Comparison of ENCODE assay signal across 20 cellular contexts in the genomic region with DNA sequence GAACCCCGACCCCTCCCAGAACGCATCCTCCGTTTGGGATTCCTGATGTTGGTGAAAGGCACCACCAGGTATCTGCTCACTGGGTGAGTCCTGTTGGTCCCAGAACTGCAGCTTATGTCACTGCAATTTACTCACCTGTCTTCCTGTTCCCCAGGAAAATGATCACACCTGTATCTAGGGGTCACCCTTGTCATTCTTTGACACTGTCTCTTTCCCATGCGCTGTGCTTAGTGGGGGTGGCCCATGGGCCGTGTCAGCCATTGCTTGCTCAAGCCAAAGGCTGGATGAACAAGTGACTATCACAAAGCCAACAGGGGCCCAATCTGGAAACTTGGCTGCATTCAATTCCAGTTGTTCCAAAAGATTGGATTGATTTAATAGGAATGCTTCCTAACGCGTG.
DNase-seq lines count a peak whose midpoint lies in the region; ATAC-seq, FAIRE-seq and TF ChIP-seq lines count a peak whose summit lies in the region.
"Had no signal": no experiment of that assay in that cellular context is flagged by ENCODE, and none has a peak within 500 bp of the region (broad histone marks: within the 10 kb centered on the region; RNA-seq: fewer than 3 reads in every experiment).

No MANE protein-coding gene starts in this region.

- H4K20me1 ChIP-seq in IMR-90 (ENCODE audit: insufficient read depth, low read length), result peaks cover 6% of the 10 kb centered on the region; the same call in 1 of the 2 replicates

- H3K27ac ChIP-seq in IMR-90 (ENCODE audit: insufficient read depth, low read length) (no peak overlapping the region), mesenchymal stem cell (ENCODE audit: low read length, poor library complexity, severe bottlenecking) (no peak overlapping the region), pancreas (no peak overlapping the region)
- H3K27ac ChIP-seq: A549, HL-60 had no signal

- CTCF ChIA-PET in IMR-90 (lab: Yijun Ruan, JAX), result no interaction called here

- no peak overlapping the region for H4K5ac ChIP-seq in IMR-90 (ENCODE audit: low read depth, low read length)

- H4K91ac ChIP-seq in IMR-90 (ENCODE audit: insufficient read depth, low read depth, low read length) (no peak overlapping the region), mesenchymal stem cell (ENCODE audit: low read length) (no peak overlapping the region)

- H3K4me3 ChIP-seq in IMR-90 (ENCODE audit: insufficient read depth, low read depth, low read length) (no peak overlapping the region), mesenchymal stem cell (ENCODE audit: insufficient read depth in 1 of 2, low read depth in 1 of 2, low read length in 2 of 2) (no peak overlapping the region), pancreas (no peak overlapping the region)
- H3K4me3 ChIP-seq: A549, HAP-1 had no signal

- H3K14ac ChIP-seq in IMR-90 (replicated peaks; ENCODE audit: low read depth, low read length) (no peak overlapping the region), mesenchymal stem cell (ENCODE audit: low read length in 2 of 2) (no peak overlapping the region)

- dilution Hi-C loops in IMR-90 (cut with HindIII; ENCODE audit: low sequenced_read_pairs, unreplicated experiment), result no loop called here

- intact Hi-C loops in IMR-90 (cut with micrococcal nuclease) (loop anchor here (5.0 kb wide), 1 partner anchor 133 kb away; the partner anchor contains the start of gene ZMIZ1), pancreas (cut with DNase I) (no loop called here)

- no TSS peak for BruUV-seq in IMR-90 (replicated peaks; lab: Mats Ljungman, UMichigan)

- H2BK15ac ChIP-seq in IMR-90 (ENCODE audit: low read depth, low read length) (0 out of 3 replicates have a peak overlapping the region, but pooled peaks have one; percentile 30), mesenchymal stem cell (ENCODE audit: low read depth, poor library complexity, severe bottlenecking) (no peak overlapping the region)

- no peak for TF ChIP-seq CTCF in IMR-90 (conservative IDR thresholded peaks at IDR 0.05; ENCODE audit: low read depth, low read length)
- no peak for TF ChIP-seq CTCF in pancreas (IDR thresholded peaks at IDR 0.05)

- no peak for TF ChIP-seq POLR2A in IMR-90 (IDR thresholded peaks at IDR 0.05; ENCODE audit: low read depth, low read length)

- no peaks in the 10 kb centered on the region for H3K79me1 ChIP-seq in IMR-90 (ENCODE audit: low read depth in 1 of 2, low read length in 2 of 2)
- H3K79me1 ChIP-seq in mesenchymal stem cell (replicated peaks; ENCODE audit: low read length, poor library complexity, severe bottlenecking), result no peaks in the 10 kb centered on the region

- H4K8ac ChIP-seq in IMR-90 (ENCODE audit: low read depth in 2 of 2, low read length in 2 of 2) (no peak overlapping the region), mesenchymal stem cell (ENCODE audit: low read length) (no peak overlapping the region)

- H2AK5ac ChIP-seq in IMR-90 (ENCODE audit: low read depth, low read length) (no peak overlapping the region; the same call in 1 of the 2 replicates), mesenchymal stem cell (ENCODE audit: low read length, severe bottlenecking) (peak overlapping the region; percentile 34)

- peaks cover 23% of the 10 kb centered on the region for H3K4me1 ChIP-seq in IMR-90 (ENCODE audit: control insufficient read depth, insufficient read depth, low read length)
- H3K4me1 ChIP-seq in mesenchymal stem cell (ENCODE audit: control insufficient read depth, insufficient read depth, low read depth, low read length), result peaks cover 48% of the 10 kb centered on the region
- H3K4me1 ChIP-seq in pancreas, result no peaks in the 10 kb centered on the region
- H3K4me1 ChIP-seq: HAP-1 had no signal

- no peak overlapping the region for H3K56ac ChIP-seq in IMR-90 (ENCODE audit: extremely low read depth, insufficient read depth, low read length)

- peak overlapping the region; percentile 62; the same call in 1 of the 2 replicates for H2BK20ac ChIP-seq in IMR-90 (ENCODE audit: low read depth, low read length)

- peaks cover 33% of the 10 kb centered on the region for H3K9me1 ChIP-seq in IMR-90 (ENCODE audit: insufficient read depth, low read length)

- in situ Hi-C loops in IMR-90 (cut with MboI; ENCODE audit: low sequenced_read_pairs), result no loop called here

- H2AFZ ChIP-seq in IMR-90 (replicated peaks; ENCODE audit: low read length, poor library complexity), result no peak overlapping the region
- H2AFZ ChIP-seq in mesenchymal stem cell (ENCODE audit: low read depth, low read length), result no peak overlapping the region

- H3K4me2 ChIP-seq in IMR-90 (ENCODE audit: low read depth, low read length) (no peak overlapping the region), mesenchymal stem cell (ENCODE audit: low read length, poor library complexity, severe bottlenecking) (no peak overlapping the region)
- H3K4me2 ChIP-seq: A549 had no signal

- H2BK5ac ChIP-seq in IMR-90 (ENCODE audit: low read depth, low read length, poor library complexity, severe bottlenecking), result no peak overlapping the region
- no peak overlapping the region for H2BK5ac ChIP-seq in mesenchymal stem cell (ENCODE audit: low read depth, low read length, poor library complexity, severe bottlenecking)

- DNase-seq in IMR-90, result no peak
- DNase-seq in left lobe of liver (ENCODE audit: low spot score), result no peak
- no peak for DNase-seq in mesenchymal stem cell
- no peak for DNase-seq in stimulated activated naive CD8-positive, alpha-beta T cell treated with anti-CD3 and anti-CD28 coated beads, Interleukin-15, Interleukin-2, amounts not matched to agents 100 U/mL and 50 U/mL, for 24 hours
- DNase-seq in NCI-H774 (lab: John Stamatoyannopoulos, UW), result no peak
- DNase-seq in pancreas, result no peak
- DNase-seq: BE2C; CD8-positive, alpha-beta T cell; COR-L47; DMS153; DMS79 treated with DMSO at 0.1 percent for 48 hours; GDM1; GOT3; HFFc6 had no signal

- H3K9ac ChIP-seq in IMR-90 (ENCODE audit: low read depth, low read length), result no peak overlapping the region
- no peak overlapping the region for H3K9ac ChIP-seq in mesenchymal stem cell (ENCODE audit: low read length)

- no peaks in the 10 kb centered on the region for H3K36me3 ChIP-seq in IMR-90 (ENCODE audit: control insufficient read depth, insufficient read depth, low read length)
- no peaks in the 10 kb centered on the region for H3K36me3 ChIP-seq in mesenchymal stem cell (ENCODE audit: control insufficient read depth in 1 of 2, insufficient read depth in 2 of 2, low read depth in 1 of 2, low read length in 2 of 2)
- no peaks in the 10 kb centered on the region for H3K36me3 ChIP-seq in pancreas
- H3K36me3 ChIP-seq: BE2C, HAP-1 had no signal

- 100% methylated on average over 4 of the region's 7 CpGs; no CpG with 5 or more reads in 1 of the 2 experiments for WGBS in IMR-90 (ENCODE audit: extremely low coverage in 2 of 2, insufficient read length in 1 of 2), 2 experiments
- WGBS in mesenchymal stem cell, result 98% methylated on average over 7 of the region's 7 CpGs
- 81 to 87% methylated on average over 7 of the region's 7 CpGs for WGBS in pancreas, 2 donors

- H3K18ac ChIP-seq in IMR-90 (ENCODE audit: low read depth, low read length), result no peak overlapping the region
- no peak overlapping the region for H3K18ac ChIP-seq in mesenchymal stem cell (ENCODE audit: low read depth in 1 of 2, low read length in 2 of 2)

- ATAC-seq in IMR-90 (ENCODE audit: low read depth) (no peak), left lobe of liver (peak; percentile 34), HG03045 (IDR thresholded peaks at IDR 0.05; ENCODE audit: unreplicated experiment) (no peak), pancreas (no peak)
- ATAC-seq in stimulated activated naive CD8-positive, alpha-beta T cell treated with anti-CD3 and anti-CD28 coated beads, Interleukin-15, Interleukin-2, amounts not matched to agents 100 U/mL and 50 U/mL, for 24 hours, result no peak
- ATAC-seq: A549; CD8-positive, alpha-beta T cell had no signal

- POLR2A ChIA-PET in IMR-90 (lab: Charles Lee; ENCODE audit: unreplicated experiment), result no interaction called here

- H3K23ac ChIP-seq in IMR-90 (ENCODE audit: low read depth, low read length) (no peak overlapping the region), mesenchymal stem cell (ENCODE audit: low read length in 2 of 2) (no peak overlapping the region)

- peaks cover 3% of the 10 kb centered on the region; the same call in 1 of the 2 replicates for H3K27me3 ChIP-seq in IMR-90 (ENCODE audit: control insufficient read depth, insufficient read depth, low read length)
- peaks cover 0 to 11% of the 10 kb centered on the region in 2 experiments for H3K27me3 ChIP-seq in mesenchymal stem cell (ENCODE audit: control insufficient read depth in 1 of 2, insufficient read depth in 1 of 2, low read length in 2 of 2)
- no peaks in the 10 kb centered on the region for H3K27me3 ChIP-seq in pancreas
- H3K27me3 ChIP-seq: BE2C had no signal

- H3K4ac ChIP-seq in IMR-90 (ENCODE audit: low read depth, low read length), result no peak overlapping the region; the same call in 1 of the 2 replicates
- no peak overlapping the region for H3K4ac ChIP-seq in mesenchymal stem cell (ENCODE audit: low read depth in 1 of 2, low read length in 2 of 2)

- H2BK120ac ChIP-seq in IMR-90 (ENCODE audit: low read depth, low read length) (no peak overlapping the region), mesenchymal stem cell (ENCODE audit: low read depth, low read length) (no peak overlapping the region)

- H2BK12ac ChIP-seq in mesenchymal stem cell (ENCODE audit: low read length in 2 of 2), result peak overlapping the region in 1 of 2 experiments; percentile 75

- FAIRE-seq in pancreas (lab: Jason Lieb, UNC), result no peak
- FAIRE-seq: A549, D721Med, GM19239 had no signal

- no peak overlapping the region for H2AK9ac ChIP-seq in IMR-90 (replicated peaks; ENCODE audit: low read depth, low read length, poor library complexity)

- no peak for TF ChIP-seq RAD21 in IMR-90 (IDR thresholded peaks at IDR 0.05; ENCODE audit: low read length)

- H3K9me3 ChIP-seq in IMR-90 (ENCODE audit: control insufficient read depth, insufficient read depth, low read length) (no peaks in the 10 kb centered on the region), mesenchymal stem cell (ENCODE audit: control insufficient read depth, low read length) (no peaks in the 10 kb centered on the region), pancreas (no peaks in the 10 kb centered on the region)
- H3K9me3 ChIP-seq: A549, BE2C, HAP-1 had no signal

TF ChIP-seq in IMR-90, 13 proteins besides CTCF, POLR2A, EP300 and RAD21 (continues in another document):
- TF ChIP-seq BHLHE40 (IDR thresholded peaks at IDR 0.05; ENCODE audit: low read depth, low read length), result no peak
- no peak for TF ChIP-seq USF2 (IDR thresholded peaks at IDR 0.05; ENCODE audit: low read depth, low read length)
- no peak for TF ChIP-seq MXI1 (IDR thresholded peaks at IDR 0.05; ENCODE audit: borderline replicate concordance, low read depth, low read length)
- TF ChIP-seq RFX5 (IDR thresholded peaks at IDR 0.05; ENCODE audit: low read depth, low read length), result no peak
- no peak for TF ChIP-seq MAZ (IDR thresholded peaks at IDR 0.05; ENCODE audit: borderline replicate concordance, low read depth, low read length)
